ENCODE assay signal across 8 cellular contexts in the genomic region with DNA sequence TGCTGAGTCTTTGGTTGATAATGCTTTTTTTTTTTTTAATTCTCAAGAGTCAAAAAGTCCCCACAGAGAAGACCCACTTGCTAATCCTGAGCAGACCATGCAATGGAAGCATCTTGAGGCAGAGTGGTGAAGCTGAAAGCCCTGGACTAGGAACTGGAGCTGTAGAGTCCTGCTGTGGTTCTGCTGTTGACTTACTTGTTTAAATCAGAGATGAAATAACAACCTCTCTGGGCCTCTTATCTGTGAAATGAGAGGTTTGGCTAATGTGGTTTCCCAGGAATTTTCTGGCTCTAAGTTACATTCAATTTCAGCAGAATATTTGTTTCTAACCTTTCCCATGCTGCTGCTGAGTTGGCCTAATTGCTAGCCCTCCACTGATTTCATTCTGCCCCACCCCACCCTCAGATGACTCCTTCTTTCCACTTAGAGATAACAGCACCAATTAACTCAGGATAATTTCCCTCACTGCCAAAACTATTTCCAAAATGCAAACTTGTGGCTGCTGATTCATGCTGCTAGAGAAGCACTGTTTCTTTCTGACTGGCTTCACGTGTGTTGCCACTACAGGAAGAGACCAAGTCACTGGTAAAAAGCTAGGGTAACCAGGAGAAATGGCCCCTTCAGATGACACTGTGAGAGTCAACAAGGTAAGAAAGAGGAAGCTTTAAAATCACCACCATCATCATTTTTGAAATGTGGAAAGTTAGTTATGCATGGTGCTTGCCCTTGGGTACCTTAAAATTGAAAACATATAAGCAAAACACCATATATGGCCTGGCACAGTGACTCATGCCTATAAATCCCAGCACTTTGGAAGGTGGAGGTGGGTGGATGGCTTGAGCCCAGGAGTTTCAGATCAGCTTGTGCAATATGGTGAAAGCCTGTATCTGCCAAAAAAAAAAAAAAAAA.
DNase-seq lines count a peak whose midpoint lies in the region; ATAC-seq and TF ChIP-seq lines count a peak whose summit lies in the region.

No MANE protein-coding gene starts in this region.

- intact Hi-C loops in esophagus muscularis mucosa (cut with DNase I) = no loop called here

- TF ChIP-seq CTCF in esophagus muscularis mucosa (IDR thresholded peaks at IDR 0.05) (no peak), upper lobe of left lung (IDR thresholded peaks at IDR 0.05) (no peak)

- H3K9me3 ChIP-seq in esophagus muscularis mucosa (no peaks in the 10 kb centered on the region), upper lobe of left lung (no peaks in the 10 kb centered on the region)

- DNase-seq in Caki2 (ENCODE audit: low read depth) (peak; percentile 97), esophagus muscularis mucosa (ENCODE audit: extremely low spot score) (peak; percentile 82), upper lobe of left lung (peak in 1 of 2 donors; percentile 30), GDM1 (lab: John Stamatoyannopoulos, UW) (no peak), NCI-H2029 (lab: John Stamatoyannopoulos, UW) (no peak), putamen (ENCODE audit: low spot score) (no peak)

- TF ChIP-seq EP300 in esophagus muscularis mucosa (IDR thresholded peaks at IDR 0.05) = no peak
- no peak for TF ChIP-seq EP300 in upper lobe of left lung (IDR thresholded peaks at IDR 0.05)

- H3K4me3 ChIP-seq in esophagus muscularis mucosa = no peak overlapping the region
- no peak overlapping the region for H3K4me3 ChIP-seq in upper lobe of left lung

- no peak for TF ChIP-seq POLR2A in esophagus muscularis mucosa (IDR thresholded peaks at IDR 0.05; ENCODE audit: low read depth)
- TF ChIP-seq POLR2A in upper lobe of left lung (IDR thresholded peaks at IDR 0.05) = no peak

- no peaks in the 10 kb centered on the region for H3K27me3 ChIP-seq in esophagus muscularis mucosa
- H3K27me3 ChIP-seq in upper lobe of left lung = no peaks in the 10 kb centered on the region

- ATAC-seq in GM21381 (IDR thresholded peaks at IDR 0.05; ENCODE audit: unreplicated experiment) (peak; percentile 82), HG03575 (IDR thresholded peaks at IDR 0.05; ENCODE audit: extremely low read depth, insufficient number of reproducible peaks, low FRiP score, unreplicated experiment) (peak; percentile 62), upper lobe of left lung (ENCODE audit: low FRiP score in 2 of 2) (peak; percentile 88 to 91)

- no peak overlapping the region for H3K27ac ChIP-seq in esophagus muscularis mucosa (replicated peaks in 1 of 4)
- no peak overlapping the region for H3K27ac ChIP-seq in upper lobe of left lung

- H3K4me1 ChIP-seq in esophagus muscularis mucosa = peaks cover 0 to 10% (median 4%) of the 10 kb centered on the region in 4 donors
- H3K4me1 ChIP-seq in upper lobe of left lung = peaks cover 0 to 9% (median 0%) of the 10 kb centered on the region in 4 donors

- H3K36me3 ChIP-seq in esophagus muscularis mucosa = no peaks in the 10 kb centered on the region
- H3K36me3 ChIP-seq in upper lobe of left lung = no peaks in the 10 kb centered on the region

- in situ Hi-C loops in Caki2 (cut with HindIII; ENCODE audit: low pct_unique_long_range_greater_than_20kb, low sequenced_read_pairs) = no loop called here

- 13% methylated on average over 1 of the region's 1 CpG for WGBS in esophagus muscularis mucosa
- WGBS in upper lobe of left lung, 2 donors = 11 to 31% methylated on average over 1 of the region's 1 CpG

Comparison
In these comparisons a context has a peak if more than half of its experiments do, and no peak if none do; other contexts are left out.
1. DNase-seq: peak in Caki2 (single experiment) and esophagus muscularis mucosa (single experiment); none in GDM1 (single experiment), NCI-H2029 (single experiment) and putamen (single experiment).
2. Peak in every context shown above with its lines, with median percentiles within 50 percentile points of each other: ATAC-seq.